ENCODE assay signal across 9 cellular contexts in the genomic region with DNA sequence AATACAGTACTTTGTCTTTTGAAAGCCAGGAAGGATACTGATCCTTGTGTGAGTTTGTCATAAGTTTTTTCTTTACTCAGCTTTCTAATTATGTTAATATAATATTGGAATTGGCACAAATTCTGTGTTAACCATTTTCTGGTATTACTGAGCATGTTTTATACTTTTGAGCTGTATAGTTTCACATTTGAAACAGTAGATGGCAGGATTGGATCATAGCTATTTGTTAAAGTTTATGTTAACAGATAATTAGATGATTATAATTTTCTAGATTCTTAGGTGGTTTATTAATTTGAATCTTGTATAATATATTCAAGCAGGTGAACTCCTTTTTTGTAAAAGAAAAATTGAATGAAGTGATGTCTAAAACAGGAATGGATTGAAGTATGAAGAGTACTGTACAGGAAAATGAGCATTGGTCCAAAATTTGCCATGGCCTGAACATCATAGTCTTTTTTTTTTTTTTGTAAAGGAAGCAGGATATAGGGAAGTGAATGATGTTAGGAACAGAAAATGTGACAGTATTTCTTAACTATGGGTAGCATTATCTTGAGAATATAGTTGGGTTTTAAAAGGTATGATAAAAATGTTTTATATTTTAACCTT.
DNase-seq lines count a peak whose midpoint lies in the region; ATAC-seq, FAIRE-seq and TF ChIP-seq lines count a peak whose summit lies in the region.
"Had no signal": no experiment of that assay in that cellular context is flagged by ENCODE, and none has a peak within 500 bp of the region (broad histone marks: within the 10 kb centered on the region; RNA-seq: fewer than 3 reads in every experiment).

No MANE protein-coding gene starts in this region.

- no peaks in the 10 kb centered on the region for H4K20me1 ChIP-seq in H9 (ENCODE audit: control insufficient read depth, insufficient read depth, insufficient read length)

- H3K4me1 ChIP-seq in CD4-positive, CD25-positive, alpha-beta regulatory T cell (ENCODE audit: control insufficient read depth, insufficient read depth, low read length, poor library complexity, severe bottlenecking) = no peaks in the 10 kb centered on the region
- 0 out of 2 replicates have a peak, but pooled peaks cover 3% of the 10 kb centered on the region for H3K4me1 ChIP-seq in H9 (ENCODE audit: insufficient read depth, low read length)
- H3K4me1 ChIP-seq in liver (ENCODE audit: control insufficient read depth in 4 of 4, insufficient read depth in 4 of 4, low read length in 3 of 4) = no peaks in the 10 kb centered on the region

- no peaks in the 10 kb centered on the region for H3K27me3 ChIP-seq in CD4-positive, CD25-positive, alpha-beta regulatory T cell (ENCODE audit: control insufficient read depth, insufficient read depth, low read length)
- H3K27me3 ChIP-seq in H9 (ENCODE audit: insufficient read depth, low read length) = no peaks in the 10 kb centered on the region
- no peaks in the 10 kb centered on the region for H3K27me3 ChIP-seq in liver (ENCODE audit: control insufficient read depth in 4 of 4, insufficient read depth in 4 of 4, low read length in 3 of 4)

- H2AFZ ChIP-seq in H9 (ENCODE audit: low read length) = no peak overlapping the region

- peak; percentile 68 to 72 for TF ChIP-seq RAD21 in liver (IDR thresholded peaks at IDR 0.05)

- no peak for ATAC-seq in CD4-positive, CD25-positive, alpha-beta regulatory T cell (ENCODE audit: low read depth in 2 of 2)
- ATAC-seq in activated T-helper 17 cell treated with anti-CD3 and anti-CD28 coated beads, Interleukin-2, amount 50 U/mL, for 72 hours (replicated peaks) = peak; percentile 34

- H3K4me2 ChIP-seq in H9 (ENCODE audit: insufficient read depth, insufficient read length, low read length) = no peak overlapping the region

- no peak overlapping the region for H3K56ac ChIP-seq in H9 (ENCODE audit: insufficient read length, low read depth, low read length)

- H2BK5ac ChIP-seq in H9 (ENCODE audit: insufficient read length, low read length) = no peak overlapping the region

- peak in 2 of 3 donors; percentile 39 to 42 for DNase-seq in CD4-positive, CD25-positive, alpha-beta regulatory T cell
- DNase-seq in H9 = no peak
- no peak for DNase-seq in GM12891 (ENCODE audit: insufficient read length, low spot score)
- no peak for DNase-seq in NCI-H146 (lab: John Stamatoyannopoulos, UW)
- DNase-seq in NCI-H1436 treated with DMSO at 0.1 percent for 48 hours (lab: John Stamatoyannopoulos, UW) = no peak
- DNase-seq in T-helper 9 cell = no peak
- DNase-seq: NCI-H82 had no signal

- H3K14ac ChIP-seq in H9 (ENCODE audit: insufficient read depth, low read length) = no peak overlapping the region

- no peak overlapping the region for H3T11ph ChIP-seq in H9 (ENCODE audit: low read length)

- H3K23me2 ChIP-seq in H9 (ENCODE audit: insufficient read length, low read depth, low read length, poor library complexity, severe bottlenecking) = no peaks in the 10 kb centered on the region

- H3K9me3 ChIP-seq in CD4-positive, CD25-positive, alpha-beta regulatory T cell (ENCODE audit: control insufficient read depth in 2 of 2, low read length in 2 of 2) = no peaks in the 10 kb centered on the region
- H3K9me3 ChIP-seq in H9 (ENCODE audit: control insufficient read depth, low read depth, low read length) (no peaks in the 10 kb centered on the region), liver (ENCODE audit: control insufficient read depth in 4 of 4, low read length in 3 of 4) (no peaks in the 10 kb centered on the region)

- no peak overlapping the region for H3K4ac ChIP-seq in H9 (ENCODE audit: low read depth, low read length)

- H3K27ac ChIP-seq in CD4-positive, CD25-positive, alpha-beta regulatory T cell (ENCODE audit: insufficient read depth, low read length, poor library complexity, severe bottlenecking) = no peak overlapping the region
- H3K27ac ChIP-seq in H9 (ENCODE audit: insufficient read length, low read depth, low read length) (no peak overlapping the region), liver (ENCODE audit: low read depth in 1 of 2, low read length in 2 of 2) (no peak overlapping the region)

- no peaks in the 10 kb centered on the region for H3K79me1 ChIP-seq in H9 (ENCODE audit: insufficient read depth, low read depth, low read length, poor library complexity, severe bottlenecking)

- no peak overlapping the region for H3K4me3 ChIP-seq in CD4-positive, CD25-positive, alpha-beta regulatory T cell (ENCODE audit: low read depth, low read length)
- H3K4me3 ChIP-seq in liver (ENCODE audit: low read depth in 1 of 3, low read length in 3 of 3) = no peak overlapping the region

- no peak overlapping the region for H3K23ac ChIP-seq in H9 (ENCODE audit: insufficient read length, low read depth, low read length)

- H2BK20ac ChIP-seq in H9 (ENCODE audit: low read depth, low read length, poor library complexity, severe bottlenecking) = no peak overlapping the region

- H4K8ac ChIP-seq in H9 (replicated peaks; ENCODE audit: insufficient read length, low read depth, low read length) = no peak overlapping the region

- H3K27ac Mint-ChIP-seq in CD4-positive, CD25-positive, alpha-beta regulatory T cell = peak overlapping the region; percentile 39 to 51 (median 41)
- no peak overlapping the region for H3K27ac Mint-ChIP-seq in H9
- H3K27ac Mint-ChIP-seq in activated T-helper 17 cell treated with anti-CD3 and anti-CD28 coated beads, Interleukin-2, amount 50 U/mL, for 72 hours = no peak overlapping the region

- H3K9ac ChIP-seq in H9 (ENCODE audit: extremely low read depth, insufficient read length, low read length) = no peak overlapping the region
- H3K9ac ChIP-seq in liver (ENCODE audit: low read depth in 1 of 2, low read length in 2 of 2) = no peak overlapping the region

- no peak overlapping the region for H4K91ac ChIP-seq in H9 (ENCODE audit: insufficient read length, low read depth, low read length)

- H4K5ac ChIP-seq in H9 (ENCODE audit: insufficient read length, low read depth, low read length) = no peak overlapping the region

- no peaks in the 10 kb centered on the region for H3K79me2 ChIP-seq in H9 (ENCODE audit: insufficient read depth, low read length)

- no peaks in the 10 kb centered on the region for H3K27me3 Mint-ChIP-seq in CD4-positive, CD25-positive, alpha-beta regulatory T cell
- no peaks in the 10 kb centered on the region for H3K27me3 Mint-ChIP-seq in H9 (ENCODE audit: low read depth)
- no peaks in the 10 kb centered on the region for H3K27me3 Mint-ChIP-seq in activated T-helper 17 cell treated with anti-CD3 and anti-CD28 coated beads, Interleukin-2, amount 50 U/mL, for 72 hours

- no peaks in the 10 kb centered on the region for H3K9me3 Mint-ChIP-seq in CD4-positive, CD25-positive, alpha-beta regulatory T cell
- H3K9me3 Mint-ChIP-seq in H9 = no peaks in the 10 kb centered on the region
- no peaks in the 10 kb centered on the region for H3K9me3 Mint-ChIP-seq in activated T-helper 17 cell treated with anti-CD3 and anti-CD28 coated beads, Interleukin-2, amount 50 U/mL, for 72 hours

- no peak overlapping the region for H2BK120ac ChIP-seq in H9 (ENCODE audit: low read depth, low read length, poor library complexity, severe bottlenecking)

- no peak overlapping the region for H2BK12ac ChIP-seq in H9 (ENCODE audit: insufficient read length, low read depth, low read length)

- peaks cover 12% of the 10 kb centered on the region for H3K36me3 Mint-ChIP-seq in CD4-positive, CD25-positive, alpha-beta regulatory T cell
- no peaks in the 10 kb centered on the region for H3K36me3 Mint-ChIP-seq in H9 (ENCODE audit: insufficient read depth in 1 of 3, low read depth in 3 of 3)
- no peaks in the 10 kb centered on the region for H3K36me3 Mint-ChIP-seq in activated T-helper 17 cell treated with anti-CD3 and anti-CD28 coated beads, Interleukin-2, amount 50 U/mL, for 72 hours (ENCODE audit: low read depth)

- H3K4me1 Mint-ChIP-seq in CD4-positive, CD25-positive, alpha-beta regulatory T cell = peaks cover 5 to 34% (median 15%) of the 10 kb centered on the region in 4 donors
- H3K4me1 Mint-ChIP-seq in H9 = peaks cover 6 to 8% of the 10 kb centered on the region in 2 experiments
- no peaks in the 10 kb centered on the region for H3K4me1 Mint-ChIP-seq in activated T-helper 17 cell treated with anti-CD3 and anti-CD28 coated beads, Interleukin-2, amount 50 U/mL, for 72 hours

- H2AK5ac ChIP-seq in H9 (ENCODE audit: insufficient read length, low read length) = no peak overlapping the region

- no peak overlapping the region for H2BK15ac ChIP-seq in H9 (ENCODE audit: low read depth, low read length)

- no peak overlapping the region for H3K4me3 Mint-ChIP-seq in CD4-positive, CD25-positive, alpha-beta regulatory T cell
- no peak overlapping the region for H3K4me3 Mint-ChIP-seq in H9
- H3K4me3 Mint-ChIP-seq in activated T-helper 17 cell treated with anti-CD3 and anti-CD28 coated beads, Interleukin-2, amount 50 U/mL, for 72 hours = no peak overlapping the region

- FAIRE-seq in GM12891 (lab: Jason Lieb, UNC) = no peak

- peaks cover 30% of the 10 kb centered on the region for H3K36me3 ChIP-seq in CD4-positive, CD25-positive, alpha-beta regulatory T cell (ENCODE audit: control insufficient read depth, insufficient read depth, low read length)
- H3K36me3 ChIP-seq in liver (ENCODE audit: control insufficient read depth in 4 of 4, insufficient read depth in 3 of 4, low read depth in 1 of 4, low read length in 3 of 4) = no peaks in the 10 kb centered on the region

- no peak for TF ChIP-seq POLR2A in GM12891 (IDR thresholded peaks at IDR 0.05; ENCODE audit: low read depth, low read length)

- no peak overlapping the region for H3K18ac ChIP-seq in H9 (ENCODE audit: insufficient read length, low read depth, low read length)

- peak; percentile 46 for TF ChIP-seq CTCF in H9 (conservative IDR thresholded peaks at IDR 0.05)
- peak; percentile 31 for TF ChIP-seq CTCF in liver (IDR thresholded peaks at IDR 0.05; ENCODE audit: low read depth, low read length, missing input control)

TF ChIP-seq in liver, 16 proteins besides CTCF, POLR2A, EP300 and RAD21 (continues in another document):
- TF ChIP-seq YY1 (IDR thresholded peaks at IDR 0.05) (no peak), HNF4A (conservative IDR thresholded peaks at IDR 0.05) (no peak), FOXA1 (IDR thresholded peaks at IDR 0.05) (no peak), SP1 (IDR thresholded peaks at IDR 0.05) (no peak), JUND (IDR thresholded peaks at IDR 0.05) (no peak), TAF1 (conservative IDR thresholded peaks at IDR 0.05) (no peak), RXRA (IDR thresholded peaks at IDR 0.05) (no peak)

TF ChIP-seq in GM12891, 5 proteins besides CTCF, POLR2A, EP300 and RAD21:
- TF ChIP-seq TAF1 (IDR thresholded peaks at IDR 0.05; ENCODE audit: low read depth, low read length) (no peak), POLR2AphosphoS5 (IDR thresholded peaks at IDR 0.05; ENCODE audit: low read depth, low read length) (no peak), PAX5 (IDR thresholded peaks at IDR 0.05; ENCODE audit: insufficient read depth, low read length, severe bottlenecking) (no peak), SPI1 (IDR thresholded peaks at IDR 0.05; ENCODE audit: low read depth, low read length) (no peak), POU2F2 (IDR thresholded peaks at IDR 0.05; ENCODE audit: low read depth, low read length) (no peak)

Comparison
In these comparisons a context has a peak if more than half of its experiments do, and no peak if none do; other contexts are left out.
1. DNase-seq: peak in CD4-positive, CD25-positive, alpha-beta regulatory T cell (2 of 3); none in H9 (single experiment), GM12891 (single experiment), NCI-H146 (single experiment), NCI-H1436 treated with DMSO at 0.1 percent for 48 hours (single experiment) and T-helper 9 cell (single experiment).
2. H3K27ac Mint-ChIP-seq: peak in CD4-positive, CD25-positive, alpha-beta regulatory T cell (3 of 3); none in H9 (0 of 3) and activated T-helper 17 cell treated with anti-CD3 and anti-CD28 coated beads, Interleukin-2, amount 50 U/mL, for 72 hours (single experiment).